In the genomic region with DNA sequence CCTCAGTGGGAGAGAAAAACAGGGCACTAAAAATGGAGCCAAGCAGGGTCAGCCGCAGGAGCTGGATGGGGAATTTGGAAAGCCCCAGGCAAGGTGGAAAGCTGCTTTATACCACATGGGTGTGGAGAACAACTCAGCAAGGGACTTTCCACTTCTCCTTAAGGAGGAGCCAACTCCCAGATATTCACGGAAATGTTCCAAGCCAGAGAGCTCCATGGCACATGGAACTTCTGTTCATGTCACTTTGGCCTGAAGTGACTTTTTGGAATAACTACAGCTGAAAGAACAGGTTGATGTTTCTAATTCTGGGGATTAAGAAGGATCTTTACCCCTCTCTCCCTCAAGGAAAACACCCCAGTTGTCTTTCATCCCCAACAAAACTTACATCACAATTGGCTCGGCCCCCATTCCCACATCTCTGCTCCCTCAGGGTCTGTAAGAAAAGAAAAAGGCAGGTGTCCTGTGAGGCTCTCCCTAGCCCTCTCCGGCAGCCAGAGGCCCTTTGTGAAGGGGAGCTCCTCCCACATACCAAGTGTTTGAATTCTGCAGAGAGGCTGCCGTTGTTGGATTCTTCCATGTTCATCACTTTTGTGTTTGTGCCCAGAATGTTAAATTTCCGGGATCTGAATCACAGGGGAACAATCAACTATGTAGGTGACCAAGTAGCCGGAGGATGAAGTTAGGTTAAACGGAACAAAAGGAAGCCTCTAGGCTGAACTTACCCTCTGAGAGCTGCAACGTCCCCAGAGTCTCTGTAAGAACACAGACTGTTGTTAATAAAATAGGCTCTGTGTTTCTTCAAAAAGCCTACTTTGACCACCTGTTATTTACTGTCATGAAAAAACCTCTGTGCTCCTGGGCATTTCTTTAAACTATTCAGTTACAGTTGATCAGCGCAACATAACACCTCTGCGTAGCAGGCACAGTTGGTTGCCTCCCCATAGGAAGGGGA, we compare ENCODE assay signal across 10 cellular contexts. TPM values are rescaled to one million over a fixed set of nuclear protein-coding genes. Genes with fewer than 3 reads are reported as not detected.
DNase-seq lines count a peak whose midpoint lies in the region; ATAC-seq and TF ChIP-seq lines count a peak whose summit lies in the region.
"Had no signal": no experiment of that assay in that cellular context is flagged by ENCODE, and none has a peak within 500 bp of the region (broad histone marks: within the 10 kb centered on the region; RNA-seq: fewer than 3 reads in every experiment).

No MANE protein-coding gene starts in this region.

- peaks cover 6% of the 10 kb centered on the region; the same call in 1 of the 2 replicates for H3K9me1 ChIP-seq in IMR-90 (ENCODE audit: insufficient read depth, low read length)

- H2AFZ ChIP-seq in ACC112 (ENCODE audit: low read length, unreplicated experiment) (peak overlapping the region; percentile 62), IMR-90 (replicated peaks; ENCODE audit: low read length, poor library complexity) (no peak overlapping the region), mesenchymal stem cell (ENCODE audit: low read depth, low read length) (no peak overlapping the region)

- peak overlapping the region; percentile 62 for H3K4ac ChIP-seq in IMR-90 (ENCODE audit: low read depth, low read length)
- no peak overlapping the region for H3K4ac ChIP-seq in mesenchymal stem cell (ENCODE audit: low read depth in 1 of 2, low read length in 2 of 2)

- peaks cover 33% of the 10 kb centered on the region for H3K36me3 ChIP-seq in ACC112 (ENCODE audit: insufficient read depth, low read length)
- H3K36me3 ChIP-seq in IMR-90 (ENCODE audit: control insufficient read depth, insufficient read depth, low read length), result peaks cover 49% of the 10 kb centered on the region
- peaks cover 42 to 79% of the 10 kb centered on the region in 2 experiments for H3K36me3 ChIP-seq in mesenchymal stem cell (ENCODE audit: control insufficient read depth in 1 of 2, insufficient read depth in 2 of 2, low read depth in 1 of 2, low read length in 2 of 2)
- peaks cover 0 to 100% (median 0%) of the 10 kb centered on the region in 3 donors for H3K36me3 ChIP-seq in Peyer's patch

- H2BK20ac ChIP-seq in IMR-90 (ENCODE audit: low read depth, low read length), result peak overlapping the region; percentile 27; the same call in 1 of the 2 replicates

- dilution Hi-C loops in IMR-90 (cut with HindIII; ENCODE audit: low sequenced_read_pairs, unreplicated experiment), result no loop called here

- intact Hi-C loops in IMR-90 (cut with micrococcal nuclease), result no loop called here

- peak overlapping the region; percentile 45 to 53; a peak in 3 of 4 replicates for H4K8ac ChIP-seq in IMR-90 (ENCODE audit: low read depth in 2 of 2, low read length in 2 of 2)
- no peak overlapping the region for H4K8ac ChIP-seq in mesenchymal stem cell (ENCODE audit: low read length)

- H3K27me3 ChIP-seq in ACC112 (ENCODE audit: insufficient read depth, low read length) (no peaks in the 10 kb centered on the region), IMR-90 (ENCODE audit: control insufficient read depth, insufficient read depth, low read length) (no peaks in the 10 kb centered on the region), mesenchymal stem cell (ENCODE audit: control insufficient read depth in 1 of 2, insufficient read depth in 1 of 2, low read length in 2 of 2) (no peaks in the 10 kb centered on the region), Peyer's patch (no peaks in the 10 kb centered on the region)

- DNase-seq in IMR-90 (peak; percentile 83), coronary artery (ENCODE audit: low spot score) (no peak), mesenchymal stem cell (peak; percentile 57), Peyer's patch (no peak), GM13977 (ENCODE audit: low spot score) (no peak), NCI-H1417 treated with DMSO at 0.1 percent for 48 hours (lab: John Stamatoyannopoulos, UW) (no peak)
- no peak for DNase-seq in effector CD8-positive, alpha-beta T cell (lab: John Stamatoyannopoulos, UW)
- DNase-seq: NCI-H146; stimulated activated naive CD4-positive, alpha-beta T cell had no signal

- 8% methylated on average over 2 of the region's 11 CpGs; no CpG with 5 or more reads in 1 of the 2 experiments for WGBS in IMR-90 (ENCODE audit: extremely low coverage in 2 of 2, insufficient read length in 1 of 2), 2 experiments
- 69% methylated on average over 11 of the region's 11 CpGs for WGBS in mesenchymal stem cell

- peak overlapping the region; percentile 78 for H2BK5ac ChIP-seq in IMR-90 (ENCODE audit: low read depth, low read length, poor library complexity, severe bottlenecking)
- no peak overlapping the region for H2BK5ac ChIP-seq in mesenchymal stem cell (ENCODE audit: low read depth, low read length, poor library complexity, severe bottlenecking)

- TF ChIP-seq POLR2A in IMR-90 (IDR thresholded peaks at IDR 0.05; ENCODE audit: low read depth, low read length) (no peak), Peyer's patch (IDR thresholded peaks at IDR 0.05) (no peak)

- H3K9ac ChIP-seq in IMR-90 (ENCODE audit: low read depth, low read length) (no peak overlapping the region; the same call in 1 of the 2 replicates), mesenchymal stem cell (ENCODE audit: low read length) (peak overlapping the region; percentile 65)

- no TSS peak for BruUV-seq in IMR-90 (replicated peaks; lab: Mats Ljungman, UMichigan)

- in situ Hi-C loops in IMR-90 (cut with MboI; ENCODE audit: low sequenced_read_pairs) (no loop called here), GM13977 (cut with MboI; ENCODE audit: low pct_unique_long_range_greater_than_20kb, low sequenced_read_pairs, unreplicated experiment) (no loop called here)

- peaks cover 31% of the 10 kb centered on the region for H3K4me1 ChIP-seq in ACC112 (ENCODE audit: control insufficient read depth, insufficient read depth, low read length, unreplicated experiment)
- H3K4me1 ChIP-seq in IMR-90 (ENCODE audit: control insufficient read depth, insufficient read depth, low read length), result peaks cover 8% of the 10 kb centered on the region
- peaks cover 12% of the 10 kb centered on the region for H3K4me1 ChIP-seq in mesenchymal stem cell (ENCODE audit: control insufficient read depth, insufficient read depth, low read depth, low read length)
- H3K4me1 ChIP-seq in Peyer's patch, result peaks cover 0 to 15% (median 0%) of the 10 kb centered on the region in 4 donors

- peak overlapping the region; percentile 87 for H2AK5ac ChIP-seq in IMR-90 (ENCODE audit: low read depth, low read length)
- peak overlapping the region; percentile 80 for H2AK5ac ChIP-seq in mesenchymal stem cell (ENCODE audit: low read length, severe bottlenecking)

- H3K27ac ChIP-seq in ACC112 (ENCODE audit: low read depth, low read length), result peak overlapping the region; percentile 93
- peak overlapping the region; percentile 39; the same call in 1 of the 2 replicates for H3K27ac ChIP-seq in IMR-90 (ENCODE audit: insufficient read depth, low read length)
- peak overlapping the region; percentile 25 to 46 for H3K27ac ChIP-seq in coronary artery
- peak overlapping the region; percentile 83 for H3K27ac ChIP-seq in mesenchymal stem cell (ENCODE audit: low read length, poor library complexity, severe bottlenecking)
- H3K27ac ChIP-seq in Peyer's patch, result peak overlapping the region in 2 of 4 donors; percentile 5 to 12

- peaks cover 5 to 22% of the 10 kb centered on the region in 2 experiments; a peak in 3 of 4 replicates for H3K79me1 ChIP-seq in IMR-90 (ENCODE audit: low read depth in 1 of 2, low read length in 2 of 2)
- peaks cover 12% of the 10 kb centered on the region for H3K79me1 ChIP-seq in mesenchymal stem cell (replicated peaks; ENCODE audit: low read length, poor library complexity, severe bottlenecking)

- no peak for TF ChIP-seq CTCF in IMR-90 (conservative IDR thresholded peaks at IDR 0.05; ENCODE audit: low read depth, low read length)
- no peak for TF ChIP-seq CTCF in coronary artery (IDR thresholded peaks at IDR 0.05)
- no peak for TF ChIP-seq CTCF in Peyer's patch (IDR thresholded peaks at IDR 0.05)
- TF ChIP-seq CTCF in GM13977 (IDR thresholded peaks at IDR 0.05; ENCODE audit: extremely low read depth, insufficient read depth, missing control alignments), result no peak

- H3K4me3 ChIP-seq in ACC112 (ENCODE audit: low read depth, low read length) (peak overlapping the region; percentile 43), IMR-90 (ENCODE audit: insufficient read depth, low read depth, low read length) (no peak overlapping the region), coronary artery (no peak overlapping the region), mesenchymal stem cell (ENCODE audit: insufficient read depth in 1 of 2, low read depth in 1 of 2, low read length in 2 of 2) (no peak overlapping the region), Peyer's patch (no peak overlapping the region)

- peaks cover 8% of the 10 kb centered on the region; the same call in 1 of the 2 replicates for H4K20me1 ChIP-seq in IMR-90 (ENCODE audit: insufficient read depth, low read length)

- H4K5ac ChIP-seq in IMR-90 (ENCODE audit: low read depth, low read length), result no peak overlapping the region; the same call in 1 of the 2 replicates

- H3K4me2 ChIP-seq in IMR-90 (ENCODE audit: low read depth, low read length), result peak overlapping the region; percentile 6; the same call in 1 of the 2 replicates
- H3K4me2 ChIP-seq in mesenchymal stem cell (ENCODE audit: low read length, poor library complexity, severe bottlenecking), result no peak overlapping the region

- H3K23ac ChIP-seq in IMR-90 (ENCODE audit: low read depth, low read length), result peak overlapping the region; percentile 54; the same call in 1 of the 2 replicates
- H3K23ac ChIP-seq in mesenchymal stem cell (ENCODE audit: low read length in 2 of 2), result no peak overlapping the region

- H3K56ac ChIP-seq in IMR-90 (ENCODE audit: extremely low read depth, insufficient read depth, low read length), result peak overlapping the region; percentile 48

- peak overlapping the region; percentile 20; the same call in 1 of the 2 replicates for H3K18ac ChIP-seq in IMR-90 (ENCODE audit: low read depth, low read length)
- no peak overlapping the region for H3K18ac ChIP-seq in mesenchymal stem cell (ENCODE audit: low read depth in 1 of 2, low read length in 2 of 2)

- ATAC-seq in IMR-90 (ENCODE audit: low read depth), result peak; percentile 81

- no peak for TF ChIP-seq RAD21 in IMR-90 (IDR thresholded peaks at IDR 0.05; ENCODE audit: low read length)

- H4K91ac ChIP-seq in IMR-90 (ENCODE audit: insufficient read depth, low read depth, low read length) (peak overlapping the region; percentile 39), mesenchymal stem cell (ENCODE audit: low read length) (no peak overlapping the region)

- no peaks in the 10 kb centered on the region for H3K9me3 ChIP-seq in IMR-90 (ENCODE audit: control insufficient read depth, insufficient read depth, low read length)
- H3K9me3 ChIP-seq in mesenchymal stem cell (ENCODE audit: control insufficient read depth, low read length), result no peaks in the 10 kb centered on the region
- H3K9me3 ChIP-seq in Peyer's patch, result no peaks in the 10 kb centered on the region

- POLR2A ChIA-PET in IMR-90 (lab: Charles Lee; ENCODE audit: unreplicated experiment), result no interaction called here

- no peak overlapping the region for H2BK12ac ChIP-seq in mesenchymal stem cell (ENCODE audit: low read length in 2 of 2)

- peak overlapping the region; percentile 88 for H2AK9ac ChIP-seq in IMR-90 (replicated peaks; ENCODE audit: low read depth, low read length, poor library complexity)

- peak overlapping the region; percentile 46; the same call in 1 of the 2 replicates for H3K14ac ChIP-seq in IMR-90 (replicated peaks; ENCODE audit: low read depth, low read length)
- H3K14ac ChIP-seq in mesenchymal stem cell (ENCODE audit: low read length in 2 of 2), result no peak overlapping the region

- H2BK15ac ChIP-seq in IMR-90 (ENCODE audit: low read depth, low read length) (peak overlapping the region; percentile 62; the same call in 2 of the 3 replicates), mesenchymal stem cell (ENCODE audit: low read depth, poor library complexity, severe bottlenecking) (no peak overlapping the region)

- H2BK120ac ChIP-seq in IMR-90 (ENCODE audit: low read depth, low read length) (peak overlapping the region; percentile 75), mesenchymal stem cell (ENCODE audit: low read depth, low read length) (no peak overlapping the region)

- CTCF ChIA-PET in IMR-90 (lab: Yijun Ruan, JAX), result no interaction called here

- H3K79me2 ChIP-seq in ACC112 (ENCODE audit: control insufficient read depth, insufficient read depth, low read length, unreplicated experiment), result no peaks in the 10 kb centered on the region

RNA-seq across cellular contexts. Expression of gene STAT5A, which starts 41.0 kb away (rescaled TPM):
- total RNA-seq in IMR-90 (2012; rRNA removed), result 1.3 and 1.4 TPM in 2 replicates
- 1.4 and 1.5 TPM in 2 replicates for polyA plus RNA-seq in IMR-90 (2012; rRNA removed)
- 1.9 and 2.0 TPM in 2 replicates for polyA plus RNA-seq in IMR-90 (2012; cell fraction: cytosol; rRNA removed)
- polyA plus RNA-seq in IMR-90 (2012; cell fraction: nucleus; rRNA removed; ENCODE audit: low replicate concordance), result 5.2 and 5.6 TPM in 2 replicates
- polyA plus RNA-seq in mesenchymal stem cell (2013, experiment 1 of 2), result 4.0 TPM
- polyA plus RNA-seq in mesenchymal stem cell (2013, experiment 2 of 2), result 3.2 TPM
- total RNA-seq in Peyer's patch, result 10 to 100 TPM; 11.2 to 80.0 (median 34.5) TPM

RNA-seq across cellular contexts. Expression of gene STAT5B, which starts 53.1 kb away (rescaled TPM):
- total RNA-seq in IMR-90 (2012; rRNA removed) (21.7 and 24.4 TPM in 2 replicates), Peyer's patch (100 to 1,000 TPM in 1 of 4 donors, 10 to 100 TPM in 3; 36.3 to 128 (median 68.1) TPM)
- polyA plus RNA-seq in IMR-90 (2012; rRNA removed), result 28.7 and 29.6 TPM in 2 replicates
- polyA plus RNA-seq in IMR-90 (2012; cell fraction: cytosol; rRNA removed), result 11.6 and 14.8 TPM in 2 replicates
- polyA plus RNA-seq in IMR-90 (2012; cell fraction: nucleus; rRNA removed; ENCODE audit: low replicate concordance), result 95.5 and 119 TPM in 2 replicates
- 12.3 TPM for polyA plus RNA-seq in mesenchymal stem cell (2013, experiment 1 of 2)
- polyA plus RNA-seq in mesenchymal stem cell (2013, experiment 2 of 2), result 11.9 TPM

RNA-seq across cellular contexts. Expression of gene STAT3, which starts 58.9 kb away (rescaled TPM):
- total RNA-seq in IMR-90 (2012; rRNA removed), result 61.9 and 66.3 TPM in 2 replicates
- 47.2 and 48.0 TPM in 2 replicates for polyA plus RNA-seq in IMR-90 (2012; rRNA removed)
- 28.3 and 33.2 TPM in 2 replicates for polyA plus RNA-seq in IMR-90 (2012; cell fraction: cytosol; rRNA removed)
- polyA plus RNA-seq in IMR-90 (2012; cell fraction: nucleus; rRNA removed; ENCODE audit: low replicate concordance), result 56.6 and 109 TPM in 2 replicates
- 67.6 TPM for polyA plus RNA-seq in mesenchymal stem cell (2013, experiment 1 of 2)
- polyA plus RNA-seq in mesenchymal stem cell (2013, experiment 2 of 2), result 66.8 TPM
- total RNA-seq in Peyer's patch, result 100 to 1,000 TPM; 178 to 219 (median 191) TPM

Comparison
In these comparisons a context has a peak if more than half of its experiments do, and no peak if none do; other contexts are left out.
1. DNase-seq: peak in IMR-90 (single experiment) and mesenchymal stem cell (single experiment); none in coronary artery (single experiment), Peyer's patch (0 of 3), GM13977 (single experiment), effector CD8-positive, alpha-beta T cell (single experiment) and NCI-H1417 treated with DMSO at 0.1 percent for 48 hours (single experiment).